8 cellular contexts compared by ENCODE assay signal in the genomic region with DNA sequence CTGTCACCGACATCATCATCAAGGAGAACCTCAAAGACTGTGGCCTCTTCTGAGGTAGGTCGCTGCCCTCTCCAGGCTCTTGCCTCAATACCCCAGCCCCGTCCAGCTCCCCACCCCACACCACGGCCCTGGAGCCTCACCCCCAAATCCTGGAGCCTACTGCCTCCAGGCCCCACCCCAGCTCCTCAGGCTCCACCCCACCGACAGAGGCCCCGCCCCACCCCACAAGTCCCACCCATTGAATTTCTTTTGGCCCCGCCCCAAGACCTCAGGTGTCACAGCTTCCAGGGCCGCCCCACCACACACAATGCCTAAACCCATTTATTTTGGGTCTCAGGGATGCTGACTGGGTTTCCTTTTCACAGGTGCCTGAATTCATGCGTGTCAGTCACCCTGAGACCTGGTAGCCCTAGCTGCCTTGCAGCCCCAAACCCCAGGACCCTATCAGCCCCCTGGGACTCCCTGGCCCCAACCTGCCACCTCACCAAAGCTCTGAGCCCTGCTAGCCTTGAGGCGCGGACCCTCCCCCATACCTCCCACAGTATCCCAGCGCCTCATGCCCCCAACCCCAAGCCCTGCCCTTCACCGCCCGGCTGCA. TPM values are rescaled to one million over a fixed set of nuclear protein-coding genes. Genes with fewer than 3 reads are reported as not detected.
DNase-seq lines count a peak whose midpoint lies in the region; ATAC-seq and TF ChIP-seq lines count a peak whose summit lies in the region.

No MANE protein-coding gene starts in this region.

- peaks cover 13% of the 10 kb centered on the region for H3K4me1 Mint-ChIP-seq in activated naive CD4-positive, alpha-beta T cell treated with anti-CD3 and anti-CD28 coated beads, Interleukin-2, amount 10 ng/mL, durations not matched to agents 7 days and 5 days
- peaks cover 3% of the 10 kb centered on the region for H3K4me1 Mint-ChIP-seq in progenitor cell of endocrine pancreas (ENCODE audit: low read depth)

- no peak overlapping the region for H3K4me3 Mint-ChIP-seq in activated naive CD4-positive, alpha-beta T cell treated with anti-CD3 and anti-CD28 coated beads, Interleukin-2, amount 10 ng/mL, durations not matched to agents 7 days and 5 days
- H3K4me3 Mint-ChIP-seq in progenitor cell of endocrine pancreas (ENCODE audit: low read depth) = no peak overlapping the region

- H3K36me3 ChIP-seq in iPS-18a (ENCODE audit: control insufficient read depth, low read depth, low read length) (no peaks in the 10 kb centered on the region), aorta (ENCODE audit: control insufficient read depth in 1 of 2, insufficient read depth in 2 of 2, low read length in 1 of 2) (no peaks in the 10 kb centered on the region), gastroesophageal sphincter (no peaks in the 10 kb centered on the region)

- intact Hi-C loops in aorta (cut with DNase I) = loop anchor here (1.0 to 2.0 kb wide), 3 partner anchors 30 to 78 kb away; no protein-coding TSS in a partner anchor

- H3K4me1 ChIP-seq in iPS-18a (ENCODE audit: control insufficient read depth, low read depth, low read length) (peaks cover 5% of the 10 kb centered on the region), aorta (ENCODE audit: control insufficient read depth in 1 of 2, insufficient read depth in 2 of 2, low read length in 2 of 2) (no peaks in the 10 kb centered on the region), gastroesophageal sphincter (peaks cover 0 to 28% (median 15%) of the 10 kb centered on the region in 3 donors)

- H3K9me3 ChIP-seq in iPS-18a (ENCODE audit: control insufficient read depth, low read depth, low read length) (no peaks in the 10 kb centered on the region), aorta (ENCODE audit: control insufficient read depth, low read length) (no peaks in the 10 kb centered on the region), gastroesophageal sphincter (no peaks in the 10 kb centered on the region)

- no peak for TF ChIP-seq EP300 in gastroesophageal sphincter (IDR thresholded peaks at IDR 0.05)

- no peak for TF ChIP-seq POLR2A in gastroesophageal sphincter (IDR thresholded peaks at IDR 0.05)

- peaks cover 79% of the 10 kb centered on the region for H3K27me3 Mint-ChIP-seq in activated naive CD4-positive, alpha-beta T cell treated with anti-CD3 and anti-CD28 coated beads, Interleukin-2, amount 10 ng/mL, durations not matched to agents 7 days and 5 days
- peaks cover 20% of the 10 kb centered on the region for H3K27me3 Mint-ChIP-seq in progenitor cell of endocrine pancreas

- H3K27me3 ChIP-seq in iPS-18a (ENCODE audit: control insufficient read depth, insufficient read depth, low read length) (peaks cover 6% of the 10 kb centered on the region), aorta (ENCODE audit: control insufficient read depth in 1 of 2, insufficient read depth in 2 of 2, low read length in 1 of 2) (no peaks in the 10 kb centered on the region), gastroesophageal sphincter (peaks cover 74% of the 10 kb centered on the region)

- peak; percentile 27 for ATAC-seq in aorta (ENCODE audit: low FRiP score)
- ATAC-seq in gastroesophageal sphincter = no peak

- WGBS in aorta, 2 donors = 60 to 62% methylated on average over 14 of the region's 14 CpGs
- 40% methylated on average over 1 of the region's 14 CpGs; no CpG with 5 or more reads in 1 of the 2 donors for WGBS in gastroesophageal sphincter (ENCODE audit: low coverage in 1 of 2), 2 donors

- no peak overlapping the region for H3K9ac ChIP-seq in iPS-18a (ENCODE audit: low read length)

- no peak overlapping the region for H3K27ac Mint-ChIP-seq in activated naive CD4-positive, alpha-beta T cell treated with anti-CD3 and anti-CD28 coated beads, Interleukin-2, amount 10 ng/mL, durations not matched to agents 7 days and 5 days
- no peak overlapping the region for H3K27ac Mint-ChIP-seq in progenitor cell of endocrine pancreas

- DNase-seq in activated naive CD4-positive, alpha-beta T cell treated with Interleukin-2 at 50 U/mL for 16 hours = peak; percentile 31
- DNase-seq in activated naive CD4-positive, alpha-beta T cell treated with anti-CD3 and anti-CD28 coated beads, Interleukin-2, amount 10 ng/mL, durations not matched to agents 7 days and 5 days = no peak
- peak; percentile 68 for DNase-seq in activated CD8-positive, alpha-beta memory T cell treated with anti-CD3 and anti-CD28 coated beads, Interleukin-2, amount 50 U/mL, for 48 hours
- DNase-seq in aorta (no peak), progenitor cell of endocrine pancreas (ENCODE audit: low spot score, unreplicated experiment) (no peak), NCI-H748 treated with DMSO at 0.1 percent for 48 hours (lab: John Stamatoyannopoulos, UW) (no peak)

- H3K27ac ChIP-seq in iPS-18a (ENCODE audit: low read length) = no peak overlapping the region
- H3K27ac ChIP-seq in aorta (ENCODE audit: low read depth in 1 of 2, low read length in 2 of 2) = no peak overlapping the region
- H3K27ac ChIP-seq in gastroesophageal sphincter = no peak overlapping the region

- no peaks in the 10 kb centered on the region for H3K36me3 Mint-ChIP-seq in activated naive CD4-positive, alpha-beta T cell treated with anti-CD3 and anti-CD28 coated beads, Interleukin-2, amount 10 ng/mL, durations not matched to agents 7 days and 5 days
- no peaks in the 10 kb centered on the region for H3K36me3 Mint-ChIP-seq in progenitor cell of endocrine pancreas (ENCODE audit: insufficient read depth)

- CTCF ChIA-PET in activated naive CD4-positive, alpha-beta T cell treated with anti-CD3 and anti-CD28 coated beads, Interleukin-2, amount 10 ng/mL, durations not matched to agents 7 days and 5 days (lab: Charles Lee) = interaction anchor here (0.9 to 6.7 kb wide), 20 partner anchors 9 to 134 kb away, joined by 3 to 202 read pairs (median 6); partner anchors contain the start of genes LSMEM2, SLC38A3 and TUSC2

- H3K4me3 ChIP-seq in iPS-18a (ENCODE audit: low read length) (peak overlapping the region; percentile 27), aorta (ENCODE audit: low read length in 2 of 2) (no peak overlapping the region), gastroesophageal sphincter (peak overlapping the region in 1 of 2 donors; percentile 16)

- TF ChIP-seq CTCF in progenitor cell of endocrine pancreas (IDR thresholded peaks at IDR 0.05; ENCODE audit: unreplicated experiment) = no peak
- TF ChIP-seq CTCF in gastroesophageal sphincter (IDR thresholded peaks at IDR 0.05) = no peak

- H3K9me3 Mint-ChIP-seq in activated naive CD4-positive, alpha-beta T cell treated with anti-CD3 and anti-CD28 coated beads, Interleukin-2, amount 10 ng/mL, durations not matched to agents 7 days and 5 days = no peaks in the 10 kb centered on the region
- H3K9me3 Mint-ChIP-seq in progenitor cell of endocrine pancreas (ENCODE audit: low read depth) = no peaks in the 10 kb centered on the region

RNA-seq across cellular contexts. Expression of gene GNAT1, which starts 3.6 kb away (rescaled TPM):
- total RNA-seq in aorta (not detected), progenitor cell of endocrine pancreas (0.12 and 0.91 TPM in 2 replicates), gastroesophageal sphincter (not detected)
- polyA plus RNA-seq in aorta = not detected

RNA-seq across cellular contexts. Expression of gene SLC38A3, which starts 10.1 kb away (rescaled TPM):
- total RNA-seq in aorta (1 to 10 TPM in 1 of 2 donors, under 1 TPM in 1; 0.19 to 1.4 TPM), progenitor cell of endocrine pancreas (43.5 and 44.7 TPM in 2 replicates), gastroesophageal sphincter (under 1 TPM in 2 of 4 donors, not detected in 2; 0.35 TPM)
- under 1 TPM in 1 of 2 donors, not detected in 1; 0.56 TPM for polyA plus RNA-seq in aorta

RNA-seq across cellular contexts. Expression of gene SEMA3F, which starts 39.9 kb away (rescaled TPM):
- total RNA-seq in aorta (10 to 100 TPM; 39.2 to 40.3 TPM), progenitor cell of endocrine pancreas (23.6 and 26.5 TPM in 2 replicates), gastroesophageal sphincter (10 to 100 TPM in 3 of 4 donors, 1 to 10 TPM in 1; 6.7 to 33.5 (median 16.3) TPM)
- polyA plus RNA-seq in aorta = 10 to 100 TPM; 10.3 to 17.4 TPM

RNA-seq across cellular contexts. Expression of gene GNAI2, which starts 41.0 kb away (rescaled TPM):
- total RNA-seq in aorta (100 to 1,000 TPM; 301 to 356 TPM), progenitor cell of endocrine pancreas (158 and 171 TPM in 2 replicates), gastroesophageal sphincter (100 to 1,000 TPM; 172 to 262 (median 222) TPM)
- 100 to 1,000 TPM; 174 to 217 TPM for polyA plus RNA-seq in aorta

Comparison
In these comparisons a context has a peak if more than half of its experiments do, and no peak if none do; other contexts are left out.
1. DNase-seq: peak in activated naive CD4-positive, alpha-beta T cell treated with Interleukin-2 at 50 U/mL for 16 hours (single experiment) and activated CD8-positive, alpha-beta memory T cell treated with anti-CD3 and anti-CD28 coated beads, Interleukin-2, amount 50 U/mL, for 48 hours (single experiment); none in activated naive CD4-positive, alpha-beta T cell treated with anti-CD3 and anti-CD28 coated beads, Interleukin-2, amount 10 ng/mL, durations not matched to agents 7 days and 5 days (single experiment), aorta (0 of 2), progenitor cell of endocrine pancreas (single experiment) and NCI-H748 treated with DMSO at 0.1 percent for 48 hours (single experiment).
2. RNA of gene SLC38A3, which starts 10.1 kb away (total RNA-seq): 43.5 to 44.7 TPM in progenitor cell of endocrine pancreas; 0.19 to 1.4 TPM in aorta and 0.35 TPM in gastroesophageal sphincter; every median in the first group is over 10 times any median in the second.